Comparison of ENCODE assay signal across 1 cellular context in genomic region chr19:2524361-2524839, GRCh38.
TF ChIP-seq lines count a peak whose summit lies in the region.

No MANE protein-coding gene starts in this region.

TF ChIP-seq in HepG2, 621 proteins besides CTCF, POLR2A, EP300 and RAD21 (continued from another document and continues in another):
- TF ChIP-seq MNT (IDR thresholded peaks at IDR 0.05), result peak; percentile 99
- no peak for TF ChIP-seq GABPB1 (CRISPR knock-in tag; IDR thresholded peaks at IDR 0.05)
- TF ChIP-seq TEAD3 (CRISPR knock-in tag; optimal IDR thresholded peaks at IDR 0.05; ENCODE audit: borderline replicate concordance), result peak; percentile 8
- no peak for TF ChIP-seq BCL3 (CRISPR knock-in tag; IDR thresholded peaks at IDR 0.05)
- no peak for TF ChIP-seq ZNF20 (CRISPR knock-in tag; IDR thresholded peaks at IDR 0.05)
- no peak for TF ChIP-seq FOXK2 (IDR thresholded peaks at IDR 0.05)
- TF ChIP-seq RBM39 (IDR thresholded peaks at IDR 0.05; ENCODE audit: low read depth, low read length, poor library complexity, severe bottlenecking), result no peak
- TF ChIP-seq SOX5 (CRISPR knock-in tag; IDR thresholded peaks at IDR 0.05; ENCODE audit: borderline replicate concordance), result no peak
- no peak for TF ChIP-seq CREM (IDR thresholded peaks at IDR 0.05)
- no peak for TF ChIP-seq CREM (CRISPR knock-in tag; IDR thresholded peaks at IDR 0.05)
- TF ChIP-seq PREB (CRISPR knock-in tag; IDR thresholded peaks at IDR 0.05), result no peak
- no peak for TF ChIP-seq ZNF251 (CRISPR knock-in tag; IDR thresholded peaks at IDR 0.05)
- TF ChIP-seq ZBTB7A (CRISPR knock-in tag; IDR thresholded peaks at IDR 0.05), result peak; percentile 80
- TF ChIP-seq MXD1 (CRISPR knock-in tag; IDR thresholded peaks at IDR 0.05), result 0 out of 2 replicates have a peak, but pooled peaks have one; percentile 10
- TF ChIP-seq KAT2B (IDR thresholded peaks at IDR 0.05; ENCODE audit: borderline replicate concordance, low read depth, low read length), result no peak
- TF ChIP-seq MXI1 (IDR thresholded peaks at IDR 0.05; ENCODE audit: borderline replicate concordance, low read depth, low read length), result peak; percentile 79; the same call in 2 of the 3 replicates
- no peak for TF ChIP-seq ZFP36L1 (CRISPR knock-in tag; IDR thresholded peaks at IDR 0.05)
- TF ChIP-seq BATF2 (CRISPR knock-in tag; IDR thresholded peaks at IDR 0.05), result peak; percentile 45; the same call in 1 of the 2 replicates
- peak; percentile 8; the same call in 1 of the 2 replicates for TF ChIP-seq ZNF580 (CRISPR knock-in tag; IDR thresholded peaks at IDR 0.05; ENCODE audit: borderline replicate concordance, low read depth)
- no peak for TF ChIP-seq MAFG (CRISPR knock-in tag; IDR thresholded peaks at IDR 0.05)
- peak; percentile 71 for TF ChIP-seq JUND (CRISPR knock-in tag; IDR thresholded peaks at IDR 0.05)
- TF ChIP-seq THAP11 (CRISPR knock-in tag; IDR thresholded peaks at IDR 0.05), result 0 out of 2 replicates have a peak, but pooled peaks have one; percentile 0
- no peak for TF ChIP-seq ZBTB49 (CRISPR knock-in tag; IDR thresholded peaks at IDR 0.05; ENCODE audit: borderline replicate concordance)
- TF ChIP-seq ZBTB2 (CRISPR knock-in tag; IDR thresholded peaks at IDR 0.05; ENCODE audit: low read depth), result no peak
- no peak for TF ChIP-seq ZNF7 (CRISPR knock-in tag; IDR thresholded peaks at IDR 0.05)
- no peak for TF ChIP-seq ZNF180 (CRISPR knock-in tag; IDR thresholded peaks at IDR 0.05; ENCODE audit: borderline replicate concordance, low read depth)
- 0 out of 2 replicates have a peak, but pooled peaks have one; percentile 7 for TF ChIP-seq MYC (CRISPR knock-in tag; IDR thresholded peaks at IDR 0.05; ENCODE audit: borderline replicate concordance)
- 0 out of 2 replicates have a peak, but pooled peaks have one; percentile 15 for TF ChIP-seq ADNP (CRISPR knock-in tag; IDR thresholded peaks at IDR 0.05)
- no peak for TF ChIP-seq MATR3 (CRISPR knock-in tag; IDR thresholded peaks at IDR 0.05)
- TF ChIP-seq ZNF672 (CRISPR knock-in tag; IDR thresholded peaks at IDR 0.05), result peak; percentile 69; the same call in 1 of the 2 replicates
- no peak for TF ChIP-seq PBX2 (CRISPR knock-in tag; IDR thresholded peaks at IDR 0.05)
- no peak for TF ChIP-seq SRY (CRISPR knock-in tag; IDR thresholded peaks at IDR 0.05)
- TF ChIP-seq FOXK1 (CRISPR knock-in tag; IDR thresholded peaks at IDR 0.05; ENCODE audit: borderline replicate concordance, low read depth), result 0 out of 2 replicates have a peak, but pooled peaks have one; percentile 14
- peak; percentile 70; the same call in 1 of the 2 replicates for TF ChIP-seq ZNF589 (CRISPR knock-in tag; conservative IDR thresholded peaks at IDR 0.05)
- TF ChIP-seq ZNF761 (CRISPR knock-in tag; conservative IDR thresholded peaks at IDR 0.05), result no peak
- TF ChIP-seq NCOR1 (IDR thresholded peaks at IDR 0.05; ENCODE audit: borderline replicate concordance, low read length), result no peak
- no peak for TF ChIP-seq PCBP1 (IDR thresholded peaks at IDR 0.05; ENCODE audit: borderline replicate concordance, low read depth, low read length)
- TF ChIP-seq HOXA7 (CRISPR knock-in tag; IDR thresholded peaks at IDR 0.05), result 0 out of 2 replicates have a peak, but pooled peaks have one; percentile 59
- no peak for TF ChIP-seq ZNF563 (CRISPR knock-in tag; IDR thresholded peaks at IDR 0.05)
- TF ChIP-seq BORCS8-MEF2B (CRISPR knock-in tag; IDR thresholded peaks at IDR 0.05), result 0 out of 2 replicates have a peak, but pooled peaks have one; percentile 6
- peak; percentile 67 for TF ChIP-seq HOXA9 (CRISPR knock-in tag; IDR thresholded peaks at IDR 0.05; ENCODE audit: borderline replicate concordance)
- TF ChIP-seq MIXL1 (CRISPR knock-in tag; IDR thresholded peaks at IDR 0.05), result no peak
- TF ChIP-seq PRDM4 (CRISPR knock-in tag; IDR thresholded peaks at IDR 0.05; ENCODE audit: borderline replicate concordance), result no peak
- no peak for TF ChIP-seq SRSF9 (IDR thresholded peaks at IDR 0.05; ENCODE audit: borderline replicate concordance, insufficient read depth, low read depth, low read length, poor library complexity, severe bottlenecking)
- no peak for TF ChIP-seq CREB1 (IDR thresholded peaks at IDR 0.05)
- TF ChIP-seq CREB1 (CRISPR knock-in tag; IDR thresholded peaks at IDR 0.05), result no peak
- TF ChIP-seq ZNF224 (CRISPR knock-in tag; IDR thresholded peaks at IDR 0.05), result no peak
- TF ChIP-seq STAT6 (CRISPR knock-in tag; IDR thresholded peaks at IDR 0.05; ENCODE audit: borderline replicate concordance), result no peak
- TF ChIP-seq JUNB (CRISPR knock-in tag; IDR thresholded peaks at IDR 0.05; ENCODE audit: borderline replicate concordance), result peak; percentile 36; the same call in 1 of the 2 replicates
- no peak for TF ChIP-seq NONO (IDR thresholded peaks at IDR 0.05)
- 0 out of 2 replicates have a peak, but pooled peaks have one; percentile 31 for TF ChIP-seq NONO (CRISPR knock-in tag; conservative IDR thresholded peaks at IDR 0.05)
- no peak for TF ChIP-seq ZSCAN31 (CRISPR knock-in tag; IDR thresholded peaks at IDR 0.05; ENCODE audit: low read depth)
- no peak for TF ChIP-seq TSC22D2 (CRISPR knock-in tag; IDR thresholded peaks at IDR 0.05; ENCODE audit: borderline replicate concordance)
